In the genomic region with DNA sequence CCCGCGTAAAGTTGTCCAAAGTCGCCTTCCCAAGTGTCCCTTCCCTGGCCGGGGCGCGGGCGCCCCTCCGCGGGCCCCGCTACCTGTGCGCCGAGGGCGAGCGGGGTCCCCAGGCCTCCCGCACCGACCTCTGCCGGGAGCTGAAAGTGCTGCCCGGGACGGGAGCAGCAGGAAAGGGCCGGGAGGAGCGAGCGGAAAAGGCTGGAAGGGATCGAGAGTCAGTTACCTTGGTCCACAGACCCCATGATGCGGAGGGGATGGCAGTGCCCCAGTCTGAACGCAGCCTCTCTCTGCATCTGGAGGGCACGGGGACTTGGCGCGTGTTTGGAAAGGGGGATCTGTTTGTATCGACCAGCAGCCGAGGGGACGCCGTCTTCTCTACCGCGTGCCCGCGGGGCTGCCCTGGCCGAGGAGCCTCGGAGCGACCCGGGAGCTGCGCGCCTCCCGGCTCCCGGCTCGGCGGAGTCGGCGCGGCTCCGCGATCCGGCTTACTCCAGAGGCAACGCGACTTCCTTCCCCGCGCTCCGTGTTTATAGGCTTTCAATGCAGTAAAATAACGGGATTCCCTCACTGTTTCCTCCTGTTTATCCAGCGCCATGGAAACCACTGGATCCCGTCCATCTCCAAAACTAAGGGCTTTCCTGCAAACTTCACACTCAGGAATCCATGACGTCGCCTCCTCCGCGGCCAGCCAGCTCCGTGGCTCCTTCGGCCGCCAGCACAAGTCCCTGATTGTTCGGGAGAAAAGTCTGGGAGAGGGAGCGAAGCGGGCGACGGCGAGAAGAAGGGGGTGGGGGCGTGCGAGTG, we compare ENCODE assay signal across 8 cellular contexts. TPM values are rescaled to one million over a fixed set of nuclear protein-coding genes. Genes with fewer than 3 reads are reported as not detected.
DNase-seq lines count a peak whose midpoint lies in the region; ATAC-seq, FAIRE-seq and TF ChIP-seq lines count a peak whose summit lies in the region.

No MANE protein-coding gene starts in this region.

- in situ Hi-C loops in GM13976 (cut with MboI; ENCODE audit: low sequenced_read_pairs, unreplicated experiment) (no loop called here), T47D (cut with HindIII; ENCODE audit: low pct_unique_long_range_greater_than_20kb, low sequenced_read_pairs) (no loop called here)

- H3K4me1 ChIP-seq in A673 (ENCODE audit: insufficient read depth, low read length, poor library complexity, severe bottlenecking) (peaks cover 26% of the 10 kb centered on the region), iPS-15b (ENCODE audit: control insufficient read depth, insufficient read depth, low read length) (peaks cover 4% of the 10 kb centered on the region)

- no peak for FAIRE-seq in D721Med (lab: Jason Lieb, UNC)

- POLR2A ChIA-PET in A673 (lab: Charles Lee; ENCODE audit: low non-redundant PET) = interaction anchor here (0.6 kb wide), 1 partner anchor 633 kb away, joined by 3 read pairs; no protein-coding TSS in a partner anchor

- no peak for ATAC-seq in GM18870 (IDR thresholded peaks at IDR 0.05; ENCODE audit: unreplicated experiment)

- peak overlapping the region; percentile 4 for H3K27ac ChIP-seq in A673 (ENCODE audit: low read depth, low read length, poor library complexity, severe bottlenecking)

- CTCF ChIA-PET in A673 (lab: Charles Lee) = interaction anchor here (1.1 kb wide), 1 partner anchor 521 kb away, joined by 3 read pairs; no protein-coding TSS in a partner anchor

- intact Hi-C loops in A673 (cut with micrococcal nuclease; ENCODE audit: unreplicated experiment) = no loop called here

- H3K36me3 ChIP-seq in A673 (ENCODE audit: insufficient read depth, low read length, poor library complexity, severe bottlenecking) = no peaks in the 10 kb centered on the region
- no peaks in the 10 kb centered on the region for H3K36me3 ChIP-seq in iPS-15b (ENCODE audit: control insufficient read depth, insufficient read depth, low read length)

- no peaks in the 10 kb centered on the region for H3K9me3 ChIP-seq in A673 (ENCODE audit: low read depth, low read length, poor library complexity, severe bottlenecking)
- no peaks in the 10 kb centered on the region for H3K9me3 ChIP-seq in iPS-15b (ENCODE audit: control insufficient read depth, insufficient read depth, low read length)

- H3K9ac ChIP-seq in iPS-15b (ENCODE audit: low read depth, low read length) = no peak overlapping the region

- H3K27me3 ChIP-seq in A673 (replicated peaks; ENCODE audit: insufficient read depth, low read depth, low read length, poor library complexity) = no peaks in the 10 kb centered on the region
- H3K27me3 ChIP-seq in iPS-15b (ENCODE audit: control insufficient read depth, insufficient read depth, low read length) = peaks cover 63% of the 10 kb centered on the region

- DNase-seq in A673 (ENCODE audit: low spot score) (peak; percentile 83), GM13976 (ENCODE audit: low spot score) (peak; percentile 50), RPMI7951 (ENCODE audit: low read depth) (peak; percentile 99), T47D (ENCODE audit: low read depth in 1 of 2, low spot score in 1 of 2) (peak; percentile 55 to 64), putamen (ENCODE audit: low spot score) (peak; percentile 73), D721Med (ENCODE audit: insufficient read length, low spot score) (no peak)

- BruUV-seq in A673 (replicated peaks; lab: Mats Ljungman, UMichigan) = no TSS peak

- H3K4me3 ChIP-seq in A673 (ENCODE audit: low read depth, low read length, poor library complexity, severe bottlenecking) (peak overlapping the region; percentile 57), iPS-15b (ENCODE audit: low read depth, low read length) (peak overlapping the region; percentile 82)

- peak; percentile 31; the same call in 1 of the 2 replicates for TF ChIP-seq CTCF in A673 (conservative IDR thresholded peaks at IDR 0.05; ENCODE audit: low read depth, low read length)
- peak; percentile 4 for TF ChIP-seq CTCF in GM13976 (IDR thresholded peaks at IDR 0.05; ENCODE audit: borderline replicate concordance, control extremely low read depth, extremely low read depth, insufficient read depth, missing control alignments)
- no peak for TF ChIP-seq CTCF in D721Med (IDR thresholded peaks at IDR 0.05; ENCODE audit: insufficient read depth, missing control alignments)

RNA-seq across cellular contexts. Expression of gene NFATC2, which starts 20.0 kb away (rescaled TPM):
- total RNA-seq in A673 (2021) = 0.64 and 0.76 TPM in 2 replicates
- total RNA-seq in RPMI7951 (2014; rRNA removed; shearing (Covaris generic)) = 3.0 and 3.4 TPM in 2 replicates
